8 cellular contexts compared by ENCODE assay signal in the genomic region with DNA sequence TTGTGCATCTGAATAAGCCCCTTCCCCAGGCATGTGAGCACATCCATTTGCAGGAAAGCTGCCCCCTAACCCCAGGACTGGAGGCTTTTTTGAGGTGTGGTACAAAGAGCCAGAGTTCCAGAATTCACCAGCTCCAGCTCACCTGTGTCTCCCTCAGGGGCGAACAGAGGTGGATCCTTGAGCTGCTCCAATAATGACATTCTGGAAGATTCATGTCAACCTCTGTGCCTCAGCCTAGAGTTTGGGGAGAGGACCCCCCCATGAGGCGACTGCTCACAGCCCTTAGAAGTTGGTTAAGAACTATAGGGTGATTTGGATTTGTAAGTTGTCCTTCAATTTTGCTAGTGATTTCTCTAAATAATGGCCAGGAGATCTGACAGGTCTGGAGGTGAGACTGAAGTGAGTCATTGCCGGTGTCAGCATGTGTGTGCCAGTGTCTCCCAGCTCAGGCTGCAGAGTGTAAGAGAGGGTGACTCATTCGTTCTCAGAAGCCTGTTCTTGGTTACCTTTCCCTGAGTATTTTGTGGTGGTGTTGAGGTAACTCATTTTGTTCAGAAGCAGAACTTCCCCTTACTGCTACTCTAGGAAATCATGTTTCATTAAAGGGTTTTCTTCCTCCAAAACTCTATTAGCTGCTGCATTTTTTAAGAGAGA.
DNase-seq lines count a peak whose midpoint lies in the region; ATAC-seq, FAIRE-seq and TF ChIP-seq lines count a peak whose summit lies in the region.

No MANE protein-coding gene starts in this region.

- in situ Hi-C loops in Caki2 (cut with HindIII; ENCODE audit: low pct_unique_long_range_greater_than_20kb, low sequenced_read_pairs), result no loop called here
- in situ Hi-C loops in HepG2 (cut with HindIII; ENCODE audit: extremely low pct_ligation_motif_present, low pct_unique_long_range_greater_than_20kb), result no loop called here

- H3K36me3 ChIP-seq in HepG2 (replicated peaks in 1 of 2; ENCODE audit: control insufficient read depth in 1 of 2, insufficient read depth in 2 of 2, low read length in 2 of 2), result no peaks in the 10 kb centered on the region

- no peak for TF ChIP-seq RAD21 in HepG2 (CRISPR knock-in tag; IDR thresholded peaks at IDR 0.05)

- no peaks in the 10 kb centered on the region for H3K4me1 ChIP-seq in HepG2 (ENCODE audit: insufficient read depth, low read length)

- TF ChIP-seq CTCF in HepG2 (CRISPR knock-in tag; IDR thresholded peaks at IDR 0.05), result no peak

- BruUV-seq in HepG2 (replicated peaks; lab: Mats Ljungman, UMichigan), result no TSS peak

- CTCF ChIA-PET in HepG2 (lab: Yijun Ruan, JAX; ENCODE audit: low intra/inter-chr PET ratio, low total read pairs), result no interaction called here

- H2AFZ ChIP-seq in HepG2 (ENCODE audit: low read length), result no peak overlapping the region

- FAIRE-seq in HepG2 (lab: Jason Lieb, UNC), result no peak

- no peak overlapping the region for H3K4me2 ChIP-seq in HepG2 (ENCODE audit: low read depth, low read length)

- TF ChIP-seq POLR2A in HepG2 (IDR thresholded peaks at IDR 0.05; ENCODE audit: insufficient read depth in 1 of 2, low read depth in 2 of 2, low read length in 2 of 2), result no peak

- H3K27ac ChIP-seq in HepG2 (ENCODE audit: extremely low read length, insufficient read depth, low read length), result no peak overlapping the region

- H3K79me2 ChIP-seq in HepG2 (ENCODE audit: insufficient read depth, low read length), result no peaks in the 10 kb centered on the region

- no peak overlapping the region for H3K9ac ChIP-seq in HepG2 (ENCODE audit: insufficient read depth, low read depth, low read length)

- peaks cover 2 to 9% of the 10 kb centered on the region in 2 experiments; a peak in 2 of 5 replicates for H3K27me3 ChIP-seq in HepG2 (ENCODE audit: control insufficient read depth in 1 of 2, insufficient read depth in 2 of 2, low read length in 2 of 2)

- TF ChIP-seq EP300 in HepG2 (IDR thresholded peaks at IDR 0.05; ENCODE audit: low read depth in 2 of 2, low read length in 2 of 2), result no peak
- no peak for TF ChIP-seq EP300 in HepG2 (CRISPR knock-in tag; IDR thresholded peaks at IDR 0.05; ENCODE audit: borderline replicate concordance)

- peak; percentile 92 for ATAC-seq in GM21367 (IDR thresholded peaks at IDR 0.05; ENCODE audit: unreplicated experiment)
- ATAC-seq in HG03520 (IDR thresholded peaks at IDR 0.05; ENCODE audit: unreplicated experiment), result peak; percentile 87
- ATAC-seq in HepG2, result peak; percentile 52; the same call in 1 of the 3 replicates
- no peak for ATAC-seq in HG03097 (IDR thresholded peaks at IDR 0.05; ENCODE audit: low FRiP score, unreplicated experiment)
- ATAC-seq in Right ventricle myocardium inferior, result no peak

- no peaks in the 10 kb centered on the region for H4K20me1 ChIP-seq in HepG2 (ENCODE audit: insufficient read depth, low read length)

- 11% methylated on average over 4 of the region's 4 CpGs for WGBS in HepG2 (ENCODE audit: low lambda C conversion rate)

- DNase-seq in Caki2 (ENCODE audit: low read depth), result peak; percentile 58
- DNase-seq in activated CD8-positive, alpha-beta memory T cell treated with anti-CD3 and anti-CD28 coated beads for 48 hours (ENCODE audit: low read depth in 2 of 3, low spot score in 2 of 3), result peak in 2 of 3 experiments; percentile 6 to 8
- DNase-seq in HepG2 (ENCODE audit: low spot score), result no peak
- DNase-seq in cortex of kidney (lab: John Stamatoyannopoulos, UW), result no peak
- no peak for DNase-seq in Right ventricle myocardium inferior (ENCODE audit: missing footprints)

- no peak overlapping the region for H3K4me3 ChIP-seq in HepG2 (replicated peaks in 1 of 3; ENCODE audit: insufficient read depth in 1 of 3, low read depth in 2 of 3, low read length in 3 of 3)

- POLR2A ChIA-PET in HepG2 (lab: Yijun Ruan, JAX), result no interaction called here

- intact Hi-C loops in HepG2 (cut with micrococcal nuclease; ENCODE audit: unreplicated experiment) (no loop called here), Right ventricle myocardium inferior (cut with DNase I) (no loop called here)

- no peaks in the 10 kb centered on the region for H3K9me3 ChIP-seq in HepG2 (ENCODE audit: low read length)

TF ChIP-seq in HepG2, 621 proteins besides CTCF, POLR2A, EP300 and RAD21:
- no peak for TF ChIP-seq SMARCE1 (IDR thresholded peaks at IDR 0.05; ENCODE audit: borderline replicate concordance)
- TF ChIP-seq FOSL2 (CRISPR knock-in tag; IDR thresholded peaks at IDR 0.05), result peak; percentile 69

Comparison
In these comparisons a context has a peak if more than half of its experiments do, and no peak if none do; other contexts are left out.
1. DNase-seq: peak in Caki2 (single experiment) and activated CD8-positive, alpha-beta memory T cell treated with anti-CD3 and anti-CD28 coated beads for 48 hours (2 of 3); none in HepG2 (single experiment), cortex of kidney (single experiment) and Right ventricle myocardium inferior (single experiment).
2. ATAC-seq: peak in GM21367 (single experiment), HG03520 (single experiment) and HepG2 (single experiment); none in HG03097 (single experiment) and Right ventricle myocardium inferior (single experiment).